18 cellular contexts compared by ENCODE assay signal in genomic region chr2:65354773-65355172, GRCh38.
"Had no signal": no experiment of that assay in that cellular context is flagged by ENCODE, and none has a peak within 500 bp of the region (broad histone marks: within the 10 kb centered on the region; RNA-seq: fewer than 3 reads in every experiment).

No MANE protein-coding gene starts in this region.

- H3K27ac Mint-ChIP-seq: activated CD4-positive, alpha-beta memory T cell treated with anti-CD3 and anti-CD28 coated beads for 36 hours; activated CD4-positive, alpha-beta T cell treated with anti-CD3 and anti-CD28 coated beads for 36 hours; activated naive CD8-positive, alpha-beta T cell; activated T-helper 1 cell treated with anti-CD3 and anti-CD28 coated beads, Interleukin-12 subunit alpha, Interleukin-12 subunit beta, Interleukin-2, Interleukin-4 antibody, amounts not matched to agents 30 ng/mL and 10 ng/mL and 1 ng/mL, durations not matched to agents 14 hours and 24 hours and 36 hours; memory B cell had no signal

- DNase-seq: activated CD4-positive, alpha-beta memory T cell treated with anti-CD3 and anti-CD28 coated beads for 36 hours; activated CD4-positive, alpha-beta T cell treated with anti-CD3 and anti-CD28 coated beads for 36 hours; activated T-cell treated with anti-CD3 and anti-CD28 coated beads for 4 hours; dorsolateral prefrontal cortex; erythroblast; gastrocnemius medialis; head of caudate nucleus; kidney; left ventricle myocardium superior; stimulated activated CD4-positive, alpha-beta T cell treated with anti-CD3 and anti-CD28 coated beads, Interleukin-2, amount 100 ng/mL, for 24 hours; stimulated activated naive CD4-positive, alpha-beta T cell treated with Interleukin-2 at 50 U/mL for 16 hours; substantia nigra; tibial artery had no signal

- H3K4me3 ChIP-seq: dorsolateral prefrontal cortex, gastrocnemius medialis, tibial artery, vagina had no signal

- H3K27me3 ChIP-seq: dorsolateral prefrontal cortex, gastrocnemius medialis, tibial artery, vagina had no signal

- H3K9me3 ChIP-seq: gastrocnemius medialis, tibial artery, vagina had no signal

- H3K27me3 Mint-ChIP-seq: activated CD4-positive, alpha-beta memory T cell treated with anti-CD3 and anti-CD28 coated beads for 36 hours had no signal

- H3K4me3 Mint-ChIP-seq: activated CD4-positive, alpha-beta memory T cell treated with anti-CD3 and anti-CD28 coated beads for 36 hours; activated CD4-positive, alpha-beta T cell treated with anti-CD3 and anti-CD28 coated beads for 36 hours; activated naive CD8-positive, alpha-beta T cell; activated T-helper 1 cell treated with anti-CD3 and anti-CD28 coated beads, Interleukin-12 subunit alpha, Interleukin-12 subunit beta, Interleukin-2, Interleukin-4 antibody, amounts not matched to agents 30 ng/mL and 10 ng/mL and 1 ng/mL, durations not matched to agents 14 hours and 24 hours and 36 hours; memory B cell; neural crest cell had no signal

- H3K27ac ChIP-seq: gastrocnemius medialis, tibial artery, vagina had no signal

- H3K36me3 ChIP-seq: gastrocnemius medialis, tibial artery, vagina had no signal

- H3K9me3 Mint-ChIP-seq: activated CD4-positive, alpha-beta memory T cell treated with anti-CD3 and anti-CD28 coated beads for 36 hours; activated T-helper 1 cell treated with anti-CD3 and anti-CD28 coated beads, Interleukin-12 subunit alpha, Interleukin-12 subunit beta, Interleukin-2, Interleukin-4 antibody, amounts not matched to agents 30 ng/mL and 10 ng/mL and 1 ng/mL, durations not matched to agents 14 hours and 24 hours and 36 hours; memory B cell; neural crest cell had no signal

- H3K36me3 Mint-ChIP-seq: activated CD4-positive, alpha-beta memory T cell treated with anti-CD3 and anti-CD28 coated beads for 36 hours; activated naive CD8-positive, alpha-beta T cell; memory B cell had no signal

- ATAC-seq: activated CD4-positive, alpha-beta T cell treated with anti-CD3 and anti-CD28 coated beads for 36 hours; gastrocnemius medialis; left ventricle myocardium superior had no signal
